Comparison of ENCODE assay signal across 18 cellular contexts in the genomic region with DNA sequence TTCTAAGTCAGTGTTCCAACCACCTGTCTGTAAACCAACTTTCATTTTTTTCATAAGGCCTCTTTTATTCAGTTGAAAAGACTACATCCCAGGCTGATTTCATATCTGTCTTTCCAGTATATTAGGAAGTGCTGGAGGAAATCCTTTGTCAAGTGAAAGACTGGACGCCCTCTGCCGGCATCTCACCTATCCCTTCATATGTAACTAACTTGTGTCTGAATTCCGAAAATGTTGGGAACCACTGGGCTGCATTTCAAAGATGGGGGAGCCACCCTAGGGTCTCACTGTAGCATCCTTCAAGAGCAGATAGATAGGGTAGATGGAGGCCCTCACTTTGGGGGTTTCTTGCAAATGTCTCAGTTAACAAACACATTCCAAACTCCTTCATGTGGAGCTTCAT.
"Had no signal": no experiment of that assay in that cellular context is flagged by ENCODE, and none has a peak within 500 bp of the region (broad histone marks: within the 10 kb centered on the region; RNA-seq: fewer than 3 reads in every experiment).

No MANE protein-coding gene starts in this region.

- ATAC-seq: activated CD4-positive, alpha-beta T cell treated with anti-CD3 and anti-CD28 coated beads for 36 hours; lower lobe of right lung; natural killer cell; sciatic nerve; stimulated activated memory B cell treated with anti-CD40 and anti-IgM and Interleukin-4, amounts not matched to agents 10 μg/mL and 1 μg/mL and 100 μg/mL, for 72 hours; WTC11 had no signal

- H3K4me1 ChIP-seq: ascending aorta, lower lobe of right lung, testis had no signal

- H3K27me3 ChIP-seq: ascending aorta, ovary, testis had no signal

- H3K27ac ChIP-seq: ascending aorta, coronary artery, lower lobe of right lung, ovary, testis had no signal

- DNase-seq: activated CD4-positive, alpha-beta T cell treated with anti-CD3 and anti-CD28 coated beads for 36 hours; activated CD4-positive, alpha-beta T cell treated with anti-CD3 and anti-CD28 coated beads, Interleukin-2, amount 50 U/mL, for 48 hours; activated gamma-delta T cell; effector CD4-positive, alpha-beta T cell; hypothalamus; lower lobe of right lung; natural killer cell; ovary; stimulated activated CD4-positive, alpha-beta T cell treated with anti-CD3 and anti-CD28 coated beads, Interleukin-4, amount 100 ng/mL, for 24 hours; testis had no signal

- H3K36me3 ChIP-seq: ascending aorta, lower lobe of right lung, ovary had no signal

- FAIRE-seq: frontal cortex, keratinocyte had no signal

- H3K9me3 ChIP-seq: ascending aorta, lower lobe of right lung, ovary, testis had no signal

- H3K4me3 ChIP-seq: ascending aorta, coronary artery, lower lobe of right lung, ovary, smooth muscle cell, testis had no signal

- H3K4me2 ChIP-seq: smooth muscle cell had no signal
